Comparison of ENCODE assay signal across 1 cellular context in the genomic region with DNA sequence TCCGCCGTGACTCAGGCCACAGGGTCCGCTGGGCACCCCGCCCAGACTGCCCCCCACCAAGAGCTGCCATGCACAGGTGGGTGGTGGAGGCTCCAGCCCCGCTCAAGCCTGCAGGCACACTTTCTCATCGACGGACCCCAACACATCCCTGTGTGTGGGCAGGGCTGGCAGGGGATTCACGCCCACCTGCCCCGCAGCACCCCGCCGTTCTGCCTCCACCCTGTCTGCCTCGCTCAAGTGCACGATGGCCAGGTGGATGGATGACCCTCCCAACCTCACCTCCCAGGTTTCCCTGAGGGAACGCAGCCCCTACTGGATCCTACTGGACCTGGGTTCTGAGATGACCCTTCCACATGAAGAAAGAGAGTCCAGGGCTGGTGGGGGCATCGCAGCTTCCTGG.
TF ChIP-seq lines count a peak whose summit lies in the region.

No MANE protein-coding gene starts in this region.

TF ChIP-seq in H1, 55 proteins besides CTCF, POLR2A, EP300 and RAD21 (continued from another document):
- TF ChIP-seq PHF8 (conservative IDR thresholded peaks at IDR 0.05; ENCODE audit: low read depth, low read length) (no peak), BACH1 (IDR thresholded peaks at IDR 0.05; ENCODE audit: low read length) (no peak), RFX5 (IDR thresholded peaks at IDR 0.05; ENCODE audit: borderline replicate concordance, low read depth, low read length) (no peak), KDM1A (IDR thresholded peaks at IDR 0.05; ENCODE audit: borderline replicate concordance, low read length) (no peak), NANOG (IDR thresholded peaks at IDR 0.05; ENCODE audit: insufficient read depth, low read depth, low read length, poor library complexity, severe bottlenecking) (no peak), BRCA1 (IDR thresholded peaks at IDR 0.05; ENCODE audit: low read depth, low read length) (no peak), EGR1 (IDR thresholded peaks at IDR 0.05; ENCODE audit: borderline replicate concordance, low read depth, low read length) (no peak), YY1 (IDR thresholded peaks at IDR 0.05; ENCODE audit: low read depth, low read length) (no peak), JUND (IDR thresholded peaks at IDR 0.05; ENCODE audit: low read length) (no peak), HDAC2 (IDR thresholded peaks at IDR 0.05; ENCODE audit: borderline replicate concordance in 1 of 2, low read depth in 2 of 2, low read length in 2 of 2) (no peak), SIRT6 (IDR thresholded peaks at IDR 0.05; ENCODE audit: low read length) (no peak)
- TF ChIP-seq, protein P1, sequence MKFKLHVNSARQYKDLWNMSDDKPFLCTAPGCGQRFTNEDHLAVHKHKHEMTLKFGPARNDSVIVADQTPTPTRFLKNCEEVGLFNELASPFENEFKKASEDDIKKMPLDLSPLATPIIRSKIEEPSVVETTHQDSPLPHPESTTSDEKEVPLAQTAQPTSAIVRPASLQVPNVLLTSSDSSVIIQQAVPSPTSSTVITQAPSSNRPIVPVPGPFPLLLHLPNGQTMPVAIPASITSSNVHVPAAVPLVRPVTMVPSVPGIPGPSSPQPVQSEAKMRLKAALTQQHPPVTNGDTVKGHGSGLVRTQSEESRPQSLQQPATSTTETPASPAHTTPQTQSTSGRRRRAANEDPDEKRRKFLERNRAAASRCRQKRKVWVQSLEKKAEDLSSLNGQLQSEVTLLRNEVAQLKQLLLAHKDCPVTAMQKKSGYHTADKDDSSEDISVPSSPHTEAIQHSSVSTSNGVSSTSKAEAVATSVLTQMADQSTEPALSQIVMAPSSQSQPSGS (IDR thresholded peaks at IDR 0.05; ENCODE audit: low read length) = no peak
- TF ChIP-seq, protein P2, sequence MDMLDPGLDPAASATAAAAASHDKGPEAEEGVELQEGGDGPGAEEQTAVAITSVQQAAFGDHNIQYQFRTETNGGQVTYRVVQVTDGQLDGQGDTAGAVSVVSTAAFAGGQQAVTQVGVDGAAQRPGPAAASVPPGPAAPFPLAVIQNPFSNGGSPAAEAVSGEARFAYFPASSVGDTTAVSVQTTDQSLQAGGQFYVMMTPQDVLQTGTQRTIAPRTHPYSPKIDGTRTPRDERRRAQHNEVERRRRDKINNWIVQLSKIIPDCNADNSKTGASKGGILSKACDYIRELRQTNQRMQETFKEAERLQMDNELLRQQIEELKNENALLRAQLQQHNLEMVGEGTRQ (IDR thresholded peaks at IDR 0.05; ENCODE audit: low read length) = no peak
TF ChIP-seq in H1: peak in this region for 0.
